ENCODE assay signal across 19 cellular contexts in genomic region chr11:20762112-20762511, GRCh38.
A peak's percentile ranks its signal among the peaks of the same experiment; 100 is the strongest.
DNase-seq lines count a peak whose midpoint lies in the region; ATAC-seq lines count a peak whose summit lies in the region.
"Had no signal": no experiment of that assay in that cellular context is flagged by ENCODE, and none has a peak within 500 bp of the region (broad histone marks: within the 10 kb centered on the region; RNA-seq: fewer than 3 reads in every experiment).

No MANE protein-coding gene starts in this region.

- no peak for ATAC-seq in HG02610 (IDR thresholded peaks at IDR 0.05; ENCODE audit: unreplicated experiment)
- ATAC-seq: left cardiac atrium, natural killer cell had no signal

- DNase-seq in COR-L47 (lab: John Stamatoyannopoulos, UW), result peak; percentile 95
- peak; percentile 98 for DNase-seq in NCI-H146 treated with DMSO at 0.1 percent for 48 hours (lab: John Stamatoyannopoulos, UW; ENCODE audit: unreplicated experiment)
- DNase-seq in NCI-H345 treated with DMSO at 0.1 percent for 48 hours (lab: John Stamatoyannopoulos, UW; ENCODE audit: unreplicated experiment), result peak; percentile 98
- DNase-seq in medulla oblongata (ENCODE audit: extremely low spot score), result peak; percentile 14
- no peak for DNase-seq in NK-92 treated with Interleukin-12 subunit alpha and Interleukin-12 subunit beta, amount 100 ng/mL, for 24 hours (lab: John Stamatoyannopoulos, UW)
- no peak for DNase-seq in activated effector memory CD4-positive, alpha-beta T cell treated with anti-CD3 and anti-CD28 coated beads, Interleukin-2, amount 50 U/mL, for 16 hours
- no peak for DNase-seq in NOMO-1 treated with DMSO at 0.1 percent for 48 hours (lab: John Stamatoyannopoulos, UW; ENCODE audit: unreplicated experiment)
- DNase-seq: activated CD4-positive, alpha-beta T cell treated with anti-CD3 and anti-CD28 coated beads, Interleukin-2, amount 10 ng/mL, durations not matched to agents 24 days and 14 days; activated CD8-positive, alpha-beta memory T cell treated with anti-CD3 and anti-CD28 coated beads, Interleukin-2, amount 50 U/mL, for 4 hours; activated gamma-delta T cell treated with Interleukin-2 at 50 U/mL for 16 hours; amygdala; central memory CD4-positive, alpha-beta T cell; erythroblast; left cardiac atrium; natural killer cell; NCI-H446 treated with DMSO at 0.1 percent for 48 hours; SIG-M5; stimulated activated CD4-positive, alpha-beta T cell treated with anti-CD3 and anti-CD28 coated beads, Interleukin-2, amount 100 ng/mL, for 24 hours had no signal

Comparison
In these comparisons a context has a peak if more than half of its experiments do, and no peak if none do; other contexts are left out.
1. DNase-seq: peak in COR-L47 (single experiment), NCI-H146 treated with DMSO at 0.1 percent for 48 hours (single experiment), NCI-H345 treated with DMSO at 0.1 percent for 48 hours (single experiment) and medulla oblongata (single experiment); none in NK-92 treated with Interleukin-12 subunit alpha and Interleukin-12 subunit beta, amount 100 ng/mL, for 24 hours (single experiment), activated effector memory CD4-positive, alpha-beta T cell treated with anti-CD3 and anti-CD28 coated beads, Interleukin-2, amount 50 U/mL, for 16 hours (single experiment) and NOMO-1 treated with DMSO at 0.1 percent for 48 hours (single experiment).